11 cellular contexts compared by ENCODE assay signal in the genomic region with DNA sequence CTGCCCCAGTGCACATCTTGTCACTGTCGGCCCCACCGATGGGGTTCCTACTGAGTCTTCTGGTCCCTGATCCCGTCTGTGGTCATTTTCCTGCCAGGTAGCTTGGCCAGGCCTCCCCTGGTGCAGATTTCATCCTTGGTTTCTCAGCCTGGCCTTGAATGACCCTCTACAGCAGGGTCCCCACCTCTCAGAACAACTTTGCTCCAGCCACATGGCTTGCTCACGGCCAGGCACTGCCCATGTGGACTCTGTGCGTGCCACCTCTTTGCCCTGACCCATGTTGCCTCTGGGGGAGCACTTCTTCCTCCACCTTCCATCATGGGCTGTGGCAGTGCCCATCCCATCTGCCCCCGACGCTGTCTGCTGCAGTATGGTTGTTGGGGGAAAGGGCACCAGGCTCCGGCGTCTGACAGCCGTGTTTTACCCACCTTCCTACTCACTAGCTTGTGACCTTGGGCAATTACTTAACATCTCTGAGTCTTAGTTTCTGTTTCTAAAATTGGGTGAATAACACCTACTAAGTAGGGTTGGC. TPM values are rescaled to one million over a fixed set of nuclear protein-coding genes. Genes with fewer than 3 reads are reported as not detected.
DNase-seq lines count a peak whose midpoint lies in the region; ATAC-seq and TF ChIP-seq lines count a peak whose summit lies in the region.
"Had no signal": no experiment of that assay in that cellular context is flagged by ENCODE, and none has a peak within 500 bp of the region (broad histone marks: within the 10 kb centered on the region; RNA-seq: fewer than 3 reads in every experiment).

No MANE protein-coding gene starts in this region.

- H3K4me3 ChIP-seq in HAP-1, result no peak overlapping the region
- H3K4me3 ChIP-seq: cardiac muscle cell, thyroid gland had no signal

- no peaks in the 10 kb centered on the region; the same call in 1 of the 2 replicates for H3K36me3 ChIP-seq in HAP-1 (replicated peaks)
- H3K36me3 ChIP-seq: cardiac muscle cell, thyroid gland had no signal

- H3K36me3 Mint-ChIP-seq in T-helper 17 cell (ENCODE audit: low read depth) (peaks cover 5% of the 10 kb centered on the region), type B pancreatic cell (peaks cover 4% of the 10 kb centered on the region)

- in situ Hi-C loops in HAP-1 (cut with MboI; ENCODE audit: low sequenced_read_pairs), result loop anchor here (10.0 kb wide), 1 partner anchor 166 kb away; no protein-coding TSS in a partner anchor

- no peaks in the 10 kb centered on the region for H3K27me3 ChIP-seq in HAP-1 (ENCODE audit: low read depth)
- H3K27me3 ChIP-seq: cardiac muscle cell, thyroid gland had no signal

- H3K9me3 ChIP-seq in T-helper 17 cell (ENCODE audit: control insufficient read depth, low read length, poor library complexity, severe bottlenecking), result no peaks in the 10 kb centered on the region
- H3K9me3 ChIP-seq in HAP-1, result no peaks in the 10 kb centered on the region
- H3K9me3 ChIP-seq: thyroid gland had no signal

- peak overlapping the region; percentile 91 for H3K4me3 Mint-ChIP-seq in T-helper 17 cell
- H3K4me3 Mint-ChIP-seq in type B pancreatic cell, result peak overlapping the region; percentile 34

- intact Hi-C loops in left ventricle myocardium superior (cut with micrococcal nuclease), result no loop called here

- H3K4me1 Mint-ChIP-seq in T-helper 17 cell (peaks cover 79% of the 10 kb centered on the region), type B pancreatic cell (ENCODE audit: unreplicated experiment) (peaks cover 2% of the 10 kb centered on the region)

- no peaks in the 10 kb centered on the region for H3K9me3 Mint-ChIP-seq in type B pancreatic cell

- peak; percentile 2 for ATAC-seq in T-helper 17 cell
- ATAC-seq in left ventricle myocardium superior, result no peak
- ATAC-seq in HG02852 (IDR thresholded peaks at IDR 0.05; ENCODE audit: unreplicated experiment), result no peak

- H3K27ac Mint-ChIP-seq in T-helper 17 cell (peak overlapping the region; percentile 98), type B pancreatic cell (peak overlapping the region; percentile 42)

- TF ChIP-seq CTCF in type B pancreatic cell (conservative IDR thresholded peaks at IDR 0.05), result no peak

- H3K4me1 ChIP-seq in HAP-1, result peaks cover 10% of the 10 kb centered on the region

- H3K27me3 Mint-ChIP-seq in T-helper 17 cell (no peaks in the 10 kb centered on the region), type B pancreatic cell (peaks cover 4% of the 10 kb centered on the region)

- peak; percentile 47 for DNase-seq in activated T-cell treated with anti-CD3 and anti-CD28 coated beads, Interleukin-2, amount 50 U/mL, for 1 hour
- no peak for DNase-seq in activated T-cell treated with anti-CD3 and anti-CD28 coated beads for 4 hours
- DNase-seq in T-helper 17 cell, result no peak
- peak; percentile 24 for DNase-seq in left ventricle myocardium superior
- no peak for DNase-seq in type B pancreatic cell (ENCODE audit: extremely low spot score, unreplicated experiment)
- DNase-seq in NCI-H446 treated with DMSO at 0.1 percent for 48 hours (lab: John Stamatoyannopoulos, UW), result no peak
- DNase-seq in HAP-1 (ENCODE audit: low spot score in 2 of 2), result no peak
- DNase-seq: NCI-H2029, thyroid gland had no signal

RNA-seq across cellular contexts. Expression of a gene that starts 2.0 kb away (rescaled TPM):
- 100 to 1,000 TPM; 115 to 177 TPM for total RNA-seq in T-helper 17 cell
- 6.0 TPM for total RNA-seq in left ventricle myocardium superior
- 15.6 and 61.0 TPM in 2 replicates for total RNA-seq in type B pancreatic cell (ENCODE audit: low replicate concordance)

RNA-seq across cellular contexts. Expression of a gene that starts 5.3 kb away (rescaled TPM):
- 100 to 1,000 TPM; 192 to 226 TPM for total RNA-seq in T-helper 17 cell
- 238 TPM for total RNA-seq in left ventricle myocardium superior
- 220 and 275 TPM in 2 replicates for total RNA-seq in type B pancreatic cell (ENCODE audit: low replicate concordance)

RNA-seq across cellular contexts. Expression of a gene that starts 5.5 kb away (rescaled TPM):
- not detected for total RNA-seq in T-helper 17 cell
- not detected for total RNA-seq in left ventricle myocardium superior
- not detected in 2 replicates for total RNA-seq in type B pancreatic cell (ENCODE audit: low replicate concordance)
- total RNA-seq: cardiac muscle cell, thyroid gland had no signal

RNA-seq across cellular contexts. Expression of a gene that starts 21.3 kb away (rescaled TPM):
- total RNA-seq in T-helper 17 cell (100 to 1,000 TPM; 145 to 150 TPM), left ventricle myocardium superior (150 TPM), type B pancreatic cell (ENCODE audit: low replicate concordance) (252 and 377 TPM in 2 replicates)

RNA-seq across cellular contexts. Expression of a gene that starts 21.4 kb away (rescaled TPM):
- total RNA-seq in T-helper 17 cell, result 10 to 100 TPM; 24.1 to 28.9 TPM
- 83.1 TPM for total RNA-seq in left ventricle myocardium superior
- total RNA-seq in type B pancreatic cell (ENCODE audit: low replicate concordance), result 131 and 139 TPM in 2 replicates

Comparison
In these comparisons a context has a peak if more than half of its experiments do, and no peak if none do; other contexts are left out.
1. DNase-seq: peak in activated T-cell treated with anti-CD3 and anti-CD28 coated beads, Interleukin-2, amount 50 U/mL, for 1 hour (single experiment) and left ventricle myocardium superior (single experiment); none in activated T-cell treated with anti-CD3 and anti-CD28 coated beads for 4 hours (single experiment), T-helper 17 cell (0 of 3), type B pancreatic cell (single experiment), NCI-H446 treated with DMSO at 0.1 percent for 48 hours (single experiment) and HAP-1 (0 of 2).